Comparison of ENCODE assay signal across 28 cellular contexts in the genomic region with DNA sequence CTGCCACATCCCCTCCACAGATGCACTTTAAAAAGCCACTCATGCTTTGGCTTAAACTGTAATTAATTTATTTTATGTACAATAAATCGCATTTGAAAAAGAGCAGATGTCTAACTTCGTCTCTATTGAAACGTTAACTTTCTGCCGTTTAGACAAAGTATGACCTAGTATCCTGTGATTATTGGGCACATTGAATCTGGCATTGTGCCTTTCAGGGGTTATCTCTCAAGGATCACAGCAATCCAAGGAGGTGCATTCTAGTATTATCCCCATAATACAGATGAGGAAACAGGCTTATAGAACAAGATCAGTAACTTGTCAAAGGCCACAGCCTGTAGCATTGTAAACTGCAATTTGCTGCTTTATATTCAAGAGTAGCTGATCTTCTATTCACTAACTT.
"Had no signal": no experiment of that assay in that cellular context is flagged by ENCODE, and none has a peak within 500 bp of the region (broad histone marks: within the 10 kb centered on the region; RNA-seq: fewer than 3 reads in every experiment).

No MANE protein-coding gene starts in this region.

- H3K27ac ChIP-seq: SJSA1, WERI-Rb-1 had no signal

- DNase-seq: activated CD4-positive, alpha-beta T cell treated with anti-CD3 and anti-CD28 coated beads, Interleukin-2, amount 10 ng/mL, durations not matched to agents 24 days and 14 days; activated CD4-positive, alpha-beta T cell treated with anti-CD3 and anti-CD28 coated beads, Interleukin-2, amount 50 U/mL, for 4 hours; activated CD8-positive, alpha-beta memory T cell treated with anti-CD3 and anti-CD28 coated beads, Interleukin-2, amount 50 U/mL, for 4 hours; activated CD8-positive, alpha-beta T cell treated with anti-CD3 and anti-CD28 coated beads for 36 hours; activated effector memory CD4-positive, alpha-beta T cell treated with Interleukin-2 at 50 U/mL for 16 hours; activated naive CD4-positive, alpha-beta T cell treated with anti-CD3 and anti-CD28 coated beads, Interleukin-2, amount 10 ng/mL, durations not matched to agents 7 days and 5 days; activated T-cell treated with anti-CD3 and anti-CD28 coated beads for 4 hours; activated T-cell treated with anti-CD3 and anti-CD28 coated beads, Interleukin-2, amount 50 U/mL, for 48 hours; amniotic stem cell; aorta; Karpas-422; KBM-7; NCI-H1105; NCI-H1417 treated with DMSO at 0.1 percent for 48 hours; NCI-H1694; NCI-H2029; NCI-H345; NCI-H524 treated with DMSO at 0.1 percent for 48 hours; RPMI8226; SHP77 treated with DMSO at 0.1 percent for 48 hours; SW 1271; T-helper 1 cell; T-helper 2 cell; T-helper 9 cell; WERI-Rb-1 had no signal

- H3K36me3 Mint-ChIP-seq: activated naive CD4-positive, alpha-beta T cell treated with anti-CD3 and anti-CD28 coated beads, Interleukin-2, amount 10 ng/mL, durations not matched to agents 7 days and 5 days had no signal

- ATAC-seq: activated CD8-positive, alpha-beta T cell treated with anti-CD3 and anti-CD28 coated beads for 36 hours; Panc1 had no signal

- H3K4me3 ChIP-seq: SJSA1 had no signal

- H3K27ac Mint-ChIP-seq: activated CD4-positive, alpha-beta T cell treated with anti-CD3 and anti-CD28 coated beads, Interleukin-2, amount 10 ng/mL, durations not matched to agents 24 days and 14 days; activated CD8-positive, alpha-beta T cell treated with anti-CD3 and anti-CD28 coated beads for 36 hours; activated naive CD4-positive, alpha-beta T cell treated with anti-CD3 and anti-CD28 coated beads, Interleukin-2, amount 10 ng/mL, durations not matched to agents 7 days and 5 days; activated naive CD8-positive, alpha-beta T cell had no signal

- H3K4me3 Mint-ChIP-seq: activated CD4-positive, alpha-beta T cell treated with anti-CD3 and anti-CD28 coated beads, Interleukin-2, amount 10 ng/mL, durations not matched to agents 24 days and 14 days; activated CD8-positive, alpha-beta T cell treated with anti-CD3 and anti-CD28 coated beads for 36 hours; activated naive CD4-positive, alpha-beta T cell treated with anti-CD3 and anti-CD28 coated beads, Interleukin-2, amount 10 ng/mL, durations not matched to agents 7 days and 5 days; activated naive CD8-positive, alpha-beta T cell had no signal

- H3K9me3 Mint-ChIP-seq: activated CD4-positive, alpha-beta T cell treated with anti-CD3 and anti-CD28 coated beads, Interleukin-2, amount 10 ng/mL, durations not matched to agents 24 days and 14 days; activated CD8-positive, alpha-beta T cell treated with anti-CD3 and anti-CD28 coated beads for 36 hours; activated naive CD4-positive, alpha-beta T cell treated with anti-CD3 and anti-CD28 coated beads, Interleukin-2, amount 10 ng/mL, durations not matched to agents 7 days and 5 days had no signal

- H3K36me3 ChIP-seq: WERI-Rb-1 had no signal
